ENCODE assay signal across 8 cellular contexts in genomic region chr12:102300824-102301461, GRCh38.
A peak's percentile ranks its signal among the peaks of the same experiment; 100 is the strongest.
DNase-seq lines count a peak whose midpoint lies in the region; ATAC-seq and TF ChIP-seq lines count a peak whose summit lies in the region.

No MANE protein-coding gene starts in this region.

- no peak for TF ChIP-seq EP300 in sigmoid colon (IDR thresholded peaks at IDR 0.05)

- no peaks in the 10 kb centered on the region for H3K9me3 ChIP-seq in right lobe of liver
- H3K9me3 ChIP-seq in sigmoid colon: no peaks in the 10 kb centered on the region

- H3K4me3 ChIP-seq in KMS-11 (IDR thresholded peaks at IDR 0.05; ENCODE audit: insufficient read depth, low read depth, low read length) (no peak overlapping the region), right lobe of liver (no peak overlapping the region), sigmoid colon (no peak overlapping the region)

- no peaks in the 10 kb centered on the region for H3K27me3 Mint-ChIP-seq in activated T-helper 17 cell treated with anti-CD3 and anti-CD28 coated beads, Interleukin-2, amount 50 U/mL, for 72 hours

- peak; percentile 52; the same call in 1 of the 2 replicates for TF ChIP-seq CTCF in KMS-11 (conservative IDR thresholded peaks at IDR 0.05; ENCODE audit: low read depth, low read length)
- peak; percentile 53 to 77 (median 64) for TF ChIP-seq CTCF in right lobe of liver (IDR thresholded peaks at IDR 0.05)
- TF ChIP-seq CTCF in sigmoid colon (IDR thresholded peaks at IDR 0.05): no peak

- no peak overlapping the region for H3K4me2 ChIP-seq in KMS-11

- H4K20me1 ChIP-seq in KMS-11 (ENCODE audit: insufficient read depth): no peaks in the 10 kb centered on the region

- H2AFZ ChIP-seq in KMS-11 (ENCODE audit: low read depth): no peak overlapping the region

- H3K36me3 ChIP-seq in KMS-11 (ENCODE audit: insufficient read depth): no peaks in the 10 kb centered on the region
- H3K36me3 ChIP-seq in right lobe of liver: no peaks in the 10 kb centered on the region
- H3K36me3 ChIP-seq in sigmoid colon: no peaks in the 10 kb centered on the region

- no peak overlapping the region for H3K4me3 Mint-ChIP-seq in activated T-helper 17 cell treated with anti-CD3 and anti-CD28 coated beads, Interleukin-2, amount 50 U/mL, for 72 hours

- peaks cover 5% of the 10 kb centered on the region for H3K9me3 Mint-ChIP-seq in activated T-helper 17 cell treated with anti-CD3 and anti-CD28 coated beads, Interleukin-2, amount 50 U/mL, for 72 hours

- TF ChIP-seq POLR2A in right lobe of liver (IDR thresholded peaks at IDR 0.05) (no peak), sigmoid colon (IDR thresholded peaks at IDR 0.05) (no peak)

- ATAC-seq in GM21526 (IDR thresholded peaks at IDR 0.05; ENCODE audit: low FRiP score, unreplicated experiment): peak; percentile 66
- peak; percentile 81 for ATAC-seq in activated T-helper 17 cell treated with anti-CD3 and anti-CD28 coated beads, Interleukin-2, amount 50 U/mL, for 72 hours (replicated peaks)
- peak; percentile 98 to 99 (median 98) for ATAC-seq in right lobe of liver

- no peak overlapping the region for H3K27ac ChIP-seq in KMS-11
- H3K27ac ChIP-seq in right lobe of liver: no peak overlapping the region
- H3K27ac ChIP-seq in sigmoid colon: no peak overlapping the region

- peaks cover 20% of the 10 kb centered on the region for H3K4me1 ChIP-seq in KMS-11 (ENCODE audit: low read depth, poor library complexity, severe bottlenecking)
- H3K4me1 ChIP-seq in right lobe of liver: peaks cover 0 to 14% (median 0%) of the 10 kb centered on the region in 4 donors
- no peaks in the 10 kb centered on the region for H3K4me1 ChIP-seq in sigmoid colon

- no peaks in the 10 kb centered on the region for H3K36me3 Mint-ChIP-seq in activated T-helper 17 cell treated with anti-CD3 and anti-CD28 coated beads, Interleukin-2, amount 50 U/mL, for 72 hours (ENCODE audit: low read depth)

- no peaks in the 10 kb centered on the region for H3K4me1 Mint-ChIP-seq in activated T-helper 17 cell treated with anti-CD3 and anti-CD28 coated beads, Interleukin-2, amount 50 U/mL, for 72 hours

- H3K27ac Mint-ChIP-seq in activated T-helper 17 cell treated with anti-CD3 and anti-CD28 coated beads, Interleukin-2, amount 50 U/mL, for 72 hours: no peak overlapping the region

- H3K9ac ChIP-seq in KMS-11: no peak overlapping the region

- H3K79me2 ChIP-seq in KMS-11 (ENCODE audit: insufficient read depth, low read depth): no peaks in the 10 kb centered on the region

- DNase-seq in SKM-1 treated with dmso at 0.1 percent for 144 hours (lab: John Stamatoyannopoulos, UW; ENCODE audit: unreplicated experiment) (peak; percentile 40), SKM-1 (lab: John Stamatoyannopoulos, UW; ENCODE audit: unreplicated experiment) (no peak), right lobe of liver (no peak), NCI-H446 treated with DMSO at 0.1 percent for 48 hours (lab: John Stamatoyannopoulos, UW) (no peak), sigmoid colon (no peak)

- intact Hi-C loops in right lobe of liver (cut with DNase I): no loop called here
- intact Hi-C loops in sigmoid colon (cut with DNase I): no loop called here

- H3K27me3 ChIP-seq in KMS-11 (ENCODE audit: insufficient read depth, low read depth): no peaks in the 10 kb centered on the region
- no peaks in the 10 kb centered on the region for H3K27me3 ChIP-seq in right lobe of liver
- H3K27me3 ChIP-seq in sigmoid colon: no peaks in the 10 kb centered on the region

Comparison
In these comparisons a context has a peak if more than half of its experiments do, and no peak if none do; other contexts are left out.
1. CTCF ChIP-seq: peak in KMS-11 (single experiment) and right lobe of liver (4 of 4); none in sigmoid colon (0 of 4).
2. Peak in every context shown above with its lines, with median percentiles within 50 percentile points of each other: ATAC-seq.